Comparison of ENCODE assay signal across 23 cellular contexts in genomic region chr18:22268641-22269128, GRCh38.
DNase-seq lines count a peak whose midpoint lies in the region; ATAC-seq and TF ChIP-seq lines count a peak whose summit lies in the region.
"Had no signal": no experiment of that assay in that cellular context is flagged by ENCODE, and none has a peak within 500 bp of the region (broad histone marks: within the 10 kb centered on the region; RNA-seq: fewer than 3 reads in every experiment).

No MANE protein-coding gene starts in this region.

- H3K27me3 ChIP-seq in right atrium auricular region: no peaks in the 10 kb centered on the region
- H3K27me3 ChIP-seq: BLaER1 treated with 17β-estradiol and CSF1 and Interleukin-3, amounts not matched to agents 10 nM and 100 nM; sigmoid colon; transverse colon had no signal

- H3K4me1 ChIP-seq in right atrium auricular region: peaks cover 0 to 9% of the 10 kb centered on the region in 2 donors
- H3K4me1 ChIP-seq: Caco-2, prostate gland, sigmoid colon, transverse colon had no signal

- TF ChIP-seq CTCF in right atrium auricular region (IDR thresholded peaks at IDR 0.05): no peak

- no peaks in the 10 kb centered on the region for H3K36me3 ChIP-seq in right atrium auricular region
- H3K36me3 ChIP-seq: BLaER1 treated with 17β-estradiol and CSF1 and Interleukin-3, amounts not matched to agents 10 nM and 100 nM; prostate gland; sigmoid colon; transverse colon had no signal

- peak overlapping the region; percentile 78 to 98 for H3K27ac ChIP-seq in right atrium auricular region
- H3K27ac ChIP-seq: BLaER1 treated with 17β-estradiol and CSF1 and Interleukin-3, amounts not matched to agents 10 nM and 100 nM; PC-9; prostate gland; sigmoid colon; transverse colon had no signal

- no peak for ATAC-seq in HG02678 (IDR thresholded peaks at IDR 0.05; ENCODE audit: unreplicated experiment)
- ATAC-seq: activated CD8-positive, alpha-beta T cell treated with anti-CD3 and anti-CD28 coated beads, Interleukin-2, amount 10 ng/mL, durations not matched to agents 7 days and 5 days; GM23338; natural killer cell treated with Interleukin-12 subunit alpha and Interleukin-12 subunit beta and Interleukin-15 and Interleukin-18, amount 100 ng/mL, for 72 hours had no signal

- peak; percentile 79 for DNase-seq in DMS153 (lab: John Stamatoyannopoulos, UW)
- peak; percentile 29 for DNase-seq in DMS53 treated with DMSO at 0.1 percent for 48 hours (lab: John Stamatoyannopoulos, UW; ENCODE audit: unreplicated experiment)
- DNase-seq in NCI-H748 treated with DMSO at 0.1 percent for 48 hours (lab: John Stamatoyannopoulos, UW): peak; percentile 30
- no peak for DNase-seq in right atrium auricular region (ENCODE audit: low spot score)
- no peak for DNase-seq in stimulated activated naive CD4-positive, alpha-beta T cell (lab: John Stamatoyannopoulos, UW)
- DNase-seq in NCI-H2227 treated with DMSO at 0.1 percent for 48 hours (lab: John Stamatoyannopoulos, UW): no peak
- DNase-seq: activated CD8-positive, alpha-beta T cell treated with anti-CD3 and anti-CD28 coated beads, Interleukin-2, amount 10 ng/mL, durations not matched to agents 7 days and 5 days; activated naive CD4-positive, alpha-beta T cell treated with anti-CD3 and anti-CD28 coated beads, Interleukin-2, amount 50 U/mL, for 16 hours; Caco-2; HFFc6; kidney glomerular epithelial cell; NCI-H2107; occipital lobe; PC-9; SHP77 treated with DMSO at 0.1 percent for 48 hours; sigmoid colon; stimulated activated CD4-positive, alpha-beta T cell treated with anti-CD3 and anti-CD28 coated beads, Interleukin-4, amount 100 ng/mL, for 4 hours; transverse colon had no signal

- H3K4me3 ChIP-seq in right atrium auricular region: peak overlapping the region in 1 of 2 donors; percentile 25
- H3K4me3 ChIP-seq: BLaER1 treated with 17β-estradiol and CSF1 and Interleukin-3, amounts not matched to agents 10 nM and 100 nM; GM23338; PC-9; prostate gland; sigmoid colon; transverse colon had no signal

- no peaks in the 10 kb centered on the region for H3K9me3 ChIP-seq in right atrium auricular region
- H3K9me3 ChIP-seq: BLaER1 treated with 17β-estradiol and CSF1 and Interleukin-3, amounts not matched to agents 10 nM and 100 nM; Caco-2; prostate gland; sigmoid colon; transverse colon had no signal

Comparison
In these comparisons a context has a peak if more than half of its experiments do, and no peak if none do; other contexts are left out.
1. DNase-seq: peak in DMS153 (single experiment), DMS53 treated with DMSO at 0.1 percent for 48 hours (single experiment) and NCI-H748 treated with DMSO at 0.1 percent for 48 hours (single experiment); none in right atrium auricular region (single experiment), stimulated activated naive CD4-positive, alpha-beta T cell (0 of 6) and NCI-H2227 treated with DMSO at 0.1 percent for 48 hours (single experiment).